In the genomic region with DNA sequence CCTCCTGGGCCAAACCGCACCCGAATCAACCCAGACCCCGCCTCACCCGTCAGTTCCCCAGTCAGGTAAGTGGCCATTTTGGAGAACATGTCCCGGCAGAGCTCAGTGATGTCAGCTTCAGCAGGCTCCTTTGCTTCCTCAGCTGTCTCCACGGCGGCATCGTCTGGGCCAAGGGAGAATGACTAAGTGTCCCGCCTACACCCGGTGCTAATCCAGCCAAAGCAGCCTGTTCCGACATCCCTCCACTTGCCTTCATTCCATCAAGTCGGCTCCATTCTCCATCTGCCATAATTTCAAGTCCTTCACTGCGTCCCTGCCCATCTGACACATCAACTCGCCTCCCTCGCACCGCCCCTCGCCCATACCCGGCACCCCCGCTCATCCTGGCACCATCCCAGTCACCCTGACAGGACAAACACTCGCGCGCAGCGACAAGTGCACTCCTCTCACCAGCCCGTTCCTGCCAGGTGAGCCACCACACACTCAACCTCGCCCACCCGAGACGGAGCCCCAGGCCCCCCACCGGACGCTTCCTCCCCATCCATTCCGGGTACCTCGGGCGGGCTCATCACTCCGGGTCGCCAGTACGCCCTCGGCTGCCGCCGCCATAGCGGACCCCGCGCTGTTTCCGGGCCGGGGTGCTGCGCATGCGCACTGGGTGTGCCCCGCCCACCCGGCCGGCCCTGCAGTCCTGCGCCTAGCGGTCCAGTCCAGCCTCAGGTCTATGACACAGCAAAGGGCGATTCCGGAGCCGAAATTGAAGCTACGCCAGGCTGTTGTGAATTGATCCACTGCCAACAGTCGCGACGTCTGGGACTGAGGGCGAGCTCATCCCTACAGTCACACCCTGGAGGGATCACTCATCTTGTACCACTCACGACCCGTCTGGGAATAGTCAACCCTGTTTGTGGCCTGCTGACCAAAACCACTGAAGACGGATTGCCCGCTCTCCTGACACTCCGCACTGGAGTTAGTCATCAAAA, we compare ENCODE assay signal across 8 cellular contexts. TPM values are rescaled to one million over a fixed set of nuclear protein-coding genes. Genes with fewer than 3 reads are reported as not detected.
DNase-seq lines count a peak whose midpoint lies in the region; ATAC-seq and TF ChIP-seq lines count a peak whose summit lies in the region.

A gene (minus strand): TSS at position 630 of the 983 bp plus-strand sequence. CDS start 21 bp downstream, at position 609.

- peak; percentile 89 for ATAC-seq in GM21786 (IDR thresholded peaks at IDR 0.05; ENCODE audit: unreplicated experiment)
- ATAC-seq in natural killer cell treated with Interleukin-12 subunit alpha and Interleukin-12 subunit beta and Interleukin-15 and Interleukin-18, amount 100 ng/mL, for 72 hours, result peak; percentile 97 to 98

- H3K27ac Mint-ChIP-seq in natural killer cell treated with Interleukin-12 subunit alpha and Interleukin-12 subunit beta and Interleukin-15 and Interleukin-18, amount 100 ng/mL, for 72 hours, result peak within 1 kb of the TSS; percentile 91 to 99

- peaks cover 34% of the 10 kb centered on the region for H3K4me1 ChIP-seq in DOHH2 (ENCODE audit: control insufficient read depth, low read length)
- H3K4me1 ChIP-seq in Karpas-422 (ENCODE audit: low read length), result peaks cover 29% of the 10 kb centered on the region

- H3K4me3 Mint-ChIP-seq in natural killer cell treated with Interleukin-12 subunit alpha and Interleukin-12 subunit beta and Interleukin-15 and Interleukin-18, amount 100 ng/mL, for 72 hours, result peak within 1 kb of the TSS; percentile 100

- peaks cover 24 to 28% of the 10 kb centered on the region in 2 donors for H3K4me1 Mint-ChIP-seq in natural killer cell treated with Interleukin-12 subunit alpha and Interleukin-12 subunit beta and Interleukin-15 and Interleukin-18, amount 100 ng/mL, for 72 hours (ENCODE audit: low read depth in 2 of 2)

- H3K36me3 ChIP-seq in DOHH2 (ENCODE audit: control insufficient read depth, low read length) (peaks cover 33% of the 10 kb centered on the region), Karpas-422 (ENCODE audit: insufficient read depth, low read length) (peaks cover 25% of the 10 kb centered on the region; the same call in 1 of the 2 replicates)

- DNase-seq in Karpas-422 (peak; percentile 93), RWPE1 (ENCODE audit: low spot score) (peak; percentile 99), fibroblast of peridontal ligament (ENCODE audit: extremely low read depth) (peak; percentile 87)
- peak; percentile 83 for DNase-seq in activated T-helper 9 cell treated with anti-CD3 and anti-CD28 coated beads, Interleukin-2, amount 50 U/mL, for 16 hours (ENCODE audit: low read depth)
- peak; percentile 92 for DNase-seq in natural killer cell treated with Interleukin-12 subunit alpha and Interleukin-12 subunit beta and Interleukin-15 and Interleukin-18, amount 100 ng/mL, for 72 hours (ENCODE audit: low spot score)
- DNase-seq in stimulated activated naive CD4-positive, alpha-beta T cell treated with Interleukin-2 at 50 U/mL for 16 hours (lab: John Stamatoyannopoulos, UW), result peak; percentile 86

- no peaks in the 10 kb centered on the region for H3K27me3 Mint-ChIP-seq in natural killer cell treated with Interleukin-12 subunit alpha and Interleukin-12 subunit beta and Interleukin-15 and Interleukin-18, amount 100 ng/mL, for 72 hours

- no peak for TF ChIP-seq CTCF in DOHH2 (IDR thresholded peaks at IDR 0.05; ENCODE audit: low read depth, low read length, poor library complexity, severe bottlenecking)
- no peak for TF ChIP-seq CTCF in RWPE1 (conservative IDR thresholded peaks at IDR 0.05; ENCODE audit: low read depth)

- peak within 1 kb of the TSS; percentile 95 for H2AFZ ChIP-seq in Karpas-422 (ENCODE audit: low read length)

- CTCF ChIA-PET in RWPE1 (lab: Yijun Ruan, JAX), result interaction anchor here (0.7 kb wide), 1 partner anchor 44 kb away, joined by 3 read pairs; a partner anchor contains a TSS

- H3K9me2 ChIP-seq in DOHH2 (replicated peaks; ENCODE audit: control insufficient read depth, low read length), result no peaks in the 10 kb centered on the region
- H3K9me2 ChIP-seq in Karpas-422 (replicated peaks; ENCODE audit: insufficient read depth, low read length), result no peaks in the 10 kb centered on the region

- H3K4me2 ChIP-seq in DOHH2 (ENCODE audit: low read length) (peak within 1 kb of the TSS; percentile 98), Karpas-422 (ENCODE audit: low read depth, low read length, poor library complexity, severe bottlenecking) (peak within 1 kb of the TSS; percentile 83)

- H3K9me3 ChIP-seq in DOHH2 (ENCODE audit: control insufficient read depth, insufficient read depth, low read length), result no peaks in the 10 kb centered on the region
- no peaks in the 10 kb centered on the region for H3K9me3 ChIP-seq in Karpas-422 (ENCODE audit: low read length)

- H3K79me2 ChIP-seq in DOHH2 (ENCODE audit: control insufficient read depth, low read length) (peaks cover 51% of the 10 kb centered on the region), Karpas-422 (ENCODE audit: low read length) (peaks cover 49% of the 10 kb centered on the region)

- no peaks in the 10 kb centered on the region for H4K20me1 ChIP-seq in DOHH2 (ENCODE audit: control insufficient read depth, insufficient read depth, low read depth, low read length)
- H4K20me1 ChIP-seq in Karpas-422 (ENCODE audit: insufficient read depth, low read depth, low read length), result peaks cover 9% of the 10 kb centered on the region; the same call in 1 of the 2 replicates

- POLR2A ChIA-PET in RWPE1 (lab: Yijun Ruan, JAX; ENCODE audit: low non-redundant PET), result interaction anchor here (0.5 kb wide), 1 partner anchor 571 kb away, joined by 3 read pairs; no protein-coding TSS in a partner anchor

- no peaks in the 10 kb centered on the region for H3F3A ChIP-seq in DOHH2 (ENCODE audit: control insufficient read depth, insufficient read depth)

- peak within 1 kb of the TSS; percentile 100 for H3K4me3 ChIP-seq in DOHH2 (ENCODE audit: low read length)
- H3K4me3 ChIP-seq in Karpas-422 (ENCODE audit: low read length), result peak within 1 kb of the TSS; percentile 97

- H3K27me3 ChIP-seq in DOHH2 (ENCODE audit: control insufficient read depth, low read length), result 0 out of 2 replicates have a peak, but pooled peaks cover 5% of the 10 kb centered on the region
- H3K27me3 ChIP-seq in Karpas-422 (ENCODE audit: low read length), result no peaks in the 10 kb centered on the region

- H3K36me3 Mint-ChIP-seq in natural killer cell treated with Interleukin-12 subunit alpha and Interleukin-12 subunit beta and Interleukin-15 and Interleukin-18, amount 100 ng/mL, for 72 hours, result peaks cover 11% of the 10 kb centered on the region

- H3K27ac ChIP-seq in DOHH2 (ENCODE audit: low read depth, low read length), result peak within 1 kb of the TSS; percentile 59
- H3K27ac ChIP-seq in Karpas-422 (ENCODE audit: low read length), result peak within 1 kb of the TSS; percentile 74
- peak within 1 kb of the TSS; percentile 98 for H3K27ac ChIP-seq in RWPE1

- peak within 1 kb of the TSS; percentile 94 for H3K9ac ChIP-seq in Karpas-422 (ENCODE audit: low read length)

- H3K9me3 Mint-ChIP-seq in natural killer cell treated with Interleukin-12 subunit alpha and Interleukin-12 subunit beta and Interleukin-15 and Interleukin-18, amount 100 ng/mL, for 72 hours, result no peaks in the 10 kb centered on the region

RNA-seq across cellular contexts. Expression of the gene that starts here (rescaled TPM):
- 65.1 and 121 TPM in 2 replicates for total RNA-seq in Karpas-422 (2014; rRNA removed; shearing (Covaris generic); ENCODE audit: low replicate concordance)
- total RNA-seq in natural killer cell treated with Interleukin-12 subunit alpha and Interleukin-12 subunit beta and Interleukin-15 and Interleukin-18, amount 100 ng/mL, for 72 hours, result 10 to 100 TPM; 40.5 to 47.3 TPM

Comparison
In these comparisons a context has a peak if more than half of its experiments do, and no peak if none do; other contexts are left out.
1. Peak in every context shown above with its lines: DNase-seq, ATAC-seq, H3K4me3 ChIP-seq and H3K27ac ChIP-seq.